ENCODE assay signal across 9 cellular contexts in the genomic region with DNA sequence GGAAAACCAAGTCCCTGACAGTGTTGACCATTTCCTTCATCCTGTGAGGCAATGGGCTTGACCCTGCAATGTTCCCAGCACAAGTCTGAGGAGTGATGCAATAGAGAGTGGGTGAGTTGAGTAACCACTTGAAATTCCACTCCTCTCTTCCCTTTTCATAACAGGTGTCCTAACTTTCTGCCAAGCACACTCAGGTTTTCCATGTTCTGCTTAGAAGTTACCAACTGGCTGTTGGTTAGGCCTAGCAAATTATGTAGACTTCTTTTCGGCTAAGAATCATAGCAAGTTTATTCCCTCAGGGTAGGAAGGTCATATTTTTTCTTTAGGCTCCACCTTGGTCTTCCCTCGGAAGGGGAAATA. TPM values are rescaled to one million over a fixed set of nuclear protein-coding genes. Genes with fewer than 3 reads are reported as not detected.
DNase-seq lines count a peak whose midpoint lies in the region; ATAC-seq, FAIRE-seq and TF ChIP-seq lines count a peak whose summit lies in the region.
"Had no signal": no experiment of that assay in that cellular context is flagged by ENCODE, and none has a peak within 500 bp of the region (broad histone marks: within the 10 kb centered on the region; RNA-seq: fewer than 3 reads in every experiment).

No MANE protein-coding gene starts in this region.

- H3K4me2 ChIP-seq in GM12878 (ENCODE audit: control insufficient read depth, insufficient read depth) = peak overlapping the region; percentile 79

- H3K4me3 Mint-ChIP-seq in stimulated activated naive CD8-positive, alpha-beta T cell treated with anti-CD3 and anti-CD28 coated beads, Interleukin-15, Interleukin-2, amounts not matched to agents 100 ng/mL and 50 ng/mL, for 24 hours = no peak overlapping the region
- H3K4me3 Mint-ChIP-seq: neural crest cell had no signal

- H3K27ac Mint-ChIP-seq in stimulated activated naive CD8-positive, alpha-beta T cell treated with anti-CD3 and anti-CD28 coated beads, Interleukin-15, Interleukin-2, amounts not matched to agents 100 ng/mL and 50 ng/mL, for 24 hours = peak overlapping the region; percentile 10

- no peak for DNase-seq in stimulated activated naive CD8-positive, alpha-beta T cell treated with anti-CD3 and anti-CD28 coated beads, Interleukin-15, Interleukin-2, amounts not matched to agents 100 U/mL and 50 U/mL, for 24 hours
- DNase-seq in GM12878 (ENCODE audit: low read depth, low spot score) (no peak), left lung (peak in 1 of 2 donors; percentile 83), DMS153 treated with DMSO at 0.1 percent for 48 hours (lab: John Stamatoyannopoulos, UW; ENCODE audit: unreplicated experiment) (no peak)
- no peak for DNase-seq in central memory CD4-positive, alpha-beta T cell
- DNase-seq in effector CD8-positive, alpha-beta T cell (lab: John Stamatoyannopoulos, UW) = no peak
- no peak for DNase-seq in activated CD4-positive, alpha-beta T cell treated with anti-CD3 and anti-CD28 coated beads for 48 hours

- intact Hi-C loops in GM12878 (cut with micrococcal nuclease; ENCODE audit: unreplicated experiment) (loop anchor here (2.0 to 5.0 kb wide), 2 partner anchors 69 to 283 kb away; no protein-coding TSS in a partner anchor), left lung (cut with DNase I) (no loop called here)

- H3K9ac ChIP-seq in GM12878 (ENCODE audit: control insufficient read depth, insufficient read depth, low read length) = peak overlapping the region; percentile 40

- H3K9me3 ChIP-seq in GM12878 (replicated peaks; ENCODE audit: control insufficient read depth, insufficient read depth, low read length) (no peaks in the 10 kb centered on the region), left lung (no peaks in the 10 kb centered on the region)

- H3K79me2 ChIP-seq in GM12878 (ENCODE audit: control insufficient read depth, insufficient read depth, low read length) = no peaks in the 10 kb centered on the region

- TSS peak; percentile 97 for BruUV-seq in GM12878 (replicated peaks; lab: Mats Ljungman, UMichigan)

- H3K9me3 Mint-ChIP-seq in stimulated activated naive CD8-positive, alpha-beta T cell treated with anti-CD3 and anti-CD28 coated beads, Interleukin-15, Interleukin-2, amounts not matched to agents 100 ng/mL and 50 ng/mL, for 24 hours = no peaks in the 10 kb centered on the region
- H3K9me3 Mint-ChIP-seq: neural crest cell had no signal

- H2AFZ ChIP-seq in GM12878 (ENCODE audit: control insufficient read depth, low read depth, low read length) = no peak overlapping the region

- H3K4me3 ChIP-seq in GM12878 (no peak overlapping the region), left lung (no peak overlapping the region)

- H3K27me3 Mint-ChIP-seq in stimulated activated naive CD8-positive, alpha-beta T cell treated with anti-CD3 and anti-CD28 coated beads, Interleukin-15, Interleukin-2, amounts not matched to agents 100 ng/mL and 50 ng/mL, for 24 hours = peaks cover 7% of the 10 kb centered on the region

- no peak for ATAC-seq in stimulated activated naive CD8-positive, alpha-beta T cell treated with anti-CD3 and anti-CD28 coated beads, Interleukin-15, Interleukin-2, amounts not matched to agents 100 U/mL and 50 U/mL, for 24 hours
- ATAC-seq in GM12878 = 0 out of 3 replicates have a peak, but pooled peaks have one; percentile 3
- ATAC-seq in left lung = peak; percentile 72

- H3K4me1 Mint-ChIP-seq in stimulated activated naive CD8-positive, alpha-beta T cell treated with anti-CD3 and anti-CD28 coated beads, Interleukin-15, Interleukin-2, amounts not matched to agents 100 ng/mL and 50 ng/mL, for 24 hours (ENCODE audit: low read depth) = peaks cover 48% of the 10 kb centered on the region

- no peak for TF ChIP-seq EP300 in GM12878 (IDR thresholded peaks at IDR 0.05; ENCODE audit: borderline replicate concordance in 1 of 2, control insufficient read depth in 1 of 2, low read depth in 2 of 2, low read length in 2 of 2)

- WGBS in GM12878 (ENCODE audit: insufficient coverage, insufficient replicate concordance, low lambda C conversion rate, missing lambda C conversion rate) = 88% methylated on average over 2 of the region's 2 CpGs

- no peaks in the 10 kb centered on the region for H3K36me3 Mint-ChIP-seq in stimulated activated naive CD8-positive, alpha-beta T cell treated with anti-CD3 and anti-CD28 coated beads, Interleukin-15, Interleukin-2, amounts not matched to agents 100 ng/mL and 50 ng/mL, for 24 hours (ENCODE audit: low read depth)

- in situ Hi-C loops in GM12878 (cut with MboI) = loop anchor here (5.0 kb wide), 1 partner anchor 68 kb away; no protein-coding TSS in a partner anchor

- no peak for TF ChIP-seq POLR2A in GM12878 (IDR thresholded peaks at IDR 0.05; ENCODE audit: low read depth, low read length)

- peak overlapping the region; percentile 70 for H3K27ac ChIP-seq in GM12878 (ENCODE audit: control insufficient read depth, insufficient read depth)
- peak overlapping the region; percentile 94 to 95 for H3K27ac ChIP-seq in left lung

- H3K4me1 ChIP-seq in GM12878 (ENCODE audit: control insufficient read depth, insufficient read depth, low read length) (peaks cover 21% of the 10 kb centered on the region), left lung (peaks cover 68 to 96% of the 10 kb centered on the region in 2 donors)

- no peak for TF ChIP-seq RAD21 in GM12878 (IDR thresholded peaks at IDR 0.05; ENCODE audit: insufficient read depth, low read depth, low read length)

- POLR2A ChIA-PET in GM12878 (lab: Charles Lee) = interaction anchor here (1.0 to 1.7 kb wide), 3 partner anchors 19 to 287 kb away, joined by 3 to 4 read pairs (median 4); a partner anchor contains a TSS

- CTCF ChIA-PET in GM12878 (lab: Yijun Ruan, JAX) = interaction anchor here (0.8 to 10.2 kb wide), 26 partner anchors 8 to 373 kb away, joined by 3 to 194 read pairs (median 4); a partner anchor contains a TSS

- no peak for FAIRE-seq in GM12878 (lab: Jason Lieb, UNC)

- TF ChIP-seq CTCF in GM12878 (IDR thresholded peaks at IDR 0.05 in 2 of 3, conservative IDR thresholded peaks at IDR 0.05 in 1 of 3; ENCODE audit: control insufficient read depth in 2 of 3, extremely low read depth in 1 of 3, insufficient read depth in 1 of 3, low read depth in 3 of 3, low read length in 3 of 3) = no peak
- no peak for TF ChIP-seq CTCF in left lung (IDR thresholded peaks at IDR 0.05)

- no peaks in the 10 kb centered on the region for H3K36me3 ChIP-seq in GM12878 (ENCODE audit: control insufficient read depth in 2 of 2, insufficient read depth in 2 of 2, low read length in 1 of 2)
- H3K36me3 ChIP-seq in left lung = no peaks in the 10 kb centered on the region

- H4K20me1 ChIP-seq in GM12878 (ENCODE audit: control insufficient read depth, insufficient read depth) = no peaks in the 10 kb centered on the region

- SMC1A ChIA-PET in GM12878 (lab: Charles Lee; ENCODE audit: uncharacterized antibody, unreplicated experiment) = interaction anchor here (0.9 to 9.8 kb wide), 13 partner anchors 8 to 392 kb away, joined by 3 to 75 read pairs (median 9); a partner anchor contains a TSS

- H3K27me3 ChIP-seq in GM12878 (replicated peaks in 1 of 2; ENCODE audit: control insufficient read depth in 2 of 2, insufficient read depth in 2 of 2, low read length in 1 of 2) = no peaks in the 10 kb centered on the region
- no peaks in the 10 kb centered on the region for H3K27me3 ChIP-seq in left lung

- RAD21 ChIA-PET in GM12878 (lab: Charles Lee; ENCODE audit: unreplicated experiment) = interaction anchor here (0.7 to 6.5 kb wide), 14 partner anchors 13 to 331 kb away, joined by 3 to 94 read pairs (median 4); no protein-coding TSS in a partner anchor

RNA-seq across cellular contexts. Expression of a gene that starts 11.5 kb away (rescaled TPM):
- not detected in 2 replicates for total RNA-seq in GM12878 (2013; cell fraction: nucleolus; rRNA removed)
- not detected in 2 replicates for total RNA-seq in GM12878 (2014; rRNA removed)
- total RNA-seq in GM12878 (2014; rRNA removed; fragmentation: Illumina TruSeq; extraction: Trizol) = 0.18 TPM in 1 of 2 replicates, not detected in the other
- total RNA-seq in GM12878 (2021) = not detected in 2 replicates
- not detected for polyA plus RNA-seq in GM12878 (2011; ENCODE audit: low read depth)
- polyA plus RNA-seq in GM12878 (2011; rRNA removed) = 0.40 and 0.42 TPM in 2 replicates
- polyA plus RNA-seq in GM12878 (2011; cell fraction: cytosol; rRNA removed) = 0.50 and 0.79 TPM in 2 replicates
- polyA plus RNA-seq in GM12878 (2011; cell fraction: nucleus; rRNA removed) = 0.67 and 0.99 TPM in 2 replicates
- polyA plus RNA-seq in GM12878 (2012) = 0.23 and 0.27 TPM in 2 replicates
- polyA plus RNA-seq in GM12878 (2014; fragmentation: Illumina TruSeq; extraction: Trizol) = not detected in 2 replicates
- not detected for polyA plus RNA-seq in GM12878 (2014; fragmentation: Nextera tagmentation; extraction: Ambion mirVana)
- polyA plus RNA-seq in GM12878 (2014; rRNA removed) = not detected in 2 replicates
- not detected for polyA plus RNA-seq in GM12878 (2016; fragmentation: Nextera tagmentation; extraction: Ambion mirVana)
- polyA minus RNA-seq in GM12878 (2011; rRNA and poly(A)+ RNA removed) = 1.2 TPM in 1 of 2 replicates, not detected in the other
- polyA minus RNA-seq in GM12878 (2011; cell fraction: cytosol; rRNA and poly(A)+ RNA removed) = not detected in 2 replicates
- 0.29 and 0.48 TPM in 2 replicates for polyA minus RNA-seq in GM12878 (2011; cell fraction: nucleus; rRNA and poly(A)+ RNA removed)
- total RNA-seq in left lung = 10 to 100 TPM in 1 of 2 donors, 1 to 10 TPM in 1; 9.2 to 10.5 TPM
- total RNA-seq: neural crest cell had no signal

RNA-seq across cellular contexts. Expression of a gene that starts 37.7 kb away (rescaled TPM):
- not detected in 2 replicates for total RNA-seq in GM12878 (2013; cell fraction: nucleolus; rRNA removed)
- total RNA-seq in GM12878 (2014; rRNA removed) (not detected in 2 replicates), GM12878 (2014; rRNA removed; fragmentation: Illumina TruSeq; extraction: Trizol) (not detected in 2 replicates), GM12878 (2021) (4.9 and 5.3 TPM in 2 replicates), left lung (over 10,000 TPM; 11,570 to 18,328 TPM)
- 0.07 TPM for polyA plus RNA-seq in GM12878 (2011; ENCODE audit: low read depth)
- polyA plus RNA-seq in GM12878 (2011; rRNA removed) (not detected in 2 replicates), GM12878 (2014; fragmentation: Illumina TruSeq; extraction: Trizol) (not detected in 2 replicates), GM12878 (2014; fragmentation: Nextera tagmentation; extraction: Ambion mirVana) (under 1 TPM in 1 of 2 experiments, not detected in 1; 0.02 TPM), GM12878 (2014; rRNA removed) (not detected in 2 replicates), GM12878 (2016; fragmentation: Nextera tagmentation; extraction: Ambion mirVana) (not detected)
- polyA plus RNA-seq in GM12878 (2011; cell fraction: cytosol; rRNA removed) = not detected in 2 replicates
- not detected in 2 replicates for polyA plus RNA-seq in GM12878 (2011; cell fraction: nucleus; rRNA removed)
- polyA plus RNA-seq in GM12878 (2012) = 0.18 TPM in 1 of 2 replicates, not detected in the other
- not detected in 2 replicates for polyA minus RNA-seq in GM12878 (2011; rRNA and poly(A)+ RNA removed)
- polyA minus RNA-seq in GM12878 (2011; cell fraction: cytosol; rRNA and poly(A)+ RNA removed) = not detected in 2 replicates
- not detected in 2 replicates for polyA minus RNA-seq in GM12878 (2011; cell fraction: nucleus; rRNA and poly(A)+ RNA removed)
- total RNA-seq: neural crest cell had no signal

RNA-seq across cellular contexts. Expression of a gene that starts 48.1 kb away (rescaled TPM):
- total RNA-seq in GM12878 (2013; cell fraction: nucleolus; rRNA removed) = 0.56 and 1.6 TPM in 2 replicates
- total RNA-seq in GM12878 (2014; rRNA removed) = not detected in 2 replicates
- total RNA-seq in GM12878 (2014; rRNA removed; fragmentation: Illumina TruSeq; extraction: Trizol) = 0.09 TPM in 1 of 2 replicates, not detected in the other
- 0.21 TPM in 1 of 2 replicates, not detected in the other for total RNA-seq in GM12878 (2021)
- not detected for polyA plus RNA-seq in GM12878 (2011; ENCODE audit: low read depth)
- 0.39 and 0.60 TPM in 2 replicates for polyA plus RNA-seq in GM12878 (2011; rRNA removed)
- 0.72 and 1.0 TPM in 2 replicates for polyA plus RNA-seq in GM12878 (2011; cell fraction: cytosol; rRNA removed)
- polyA plus RNA-seq in GM12878 (2011; cell fraction: nucleus; rRNA removed) = 1.6 and 1.7 TPM in 2 replicates
- 0.07 TPM in 1 of 2 replicates, not detected in the other for polyA plus RNA-seq in GM12878 (2012)
- not detected in 2 replicates for polyA plus RNA-seq in GM12878 (2014; fragmentation: Illumina TruSeq; extraction: Trizol)
- under 1 TPM in 1 of 2 experiments, not detected in 1; 0.03 TPM for polyA plus RNA-seq in GM12878 (2014; fragmentation: Nextera tagmentation; extraction: Ambion mirVana)
- polyA plus RNA-seq in GM12878 (2014; rRNA removed) = not detected in 2 replicates
- not detected for polyA plus RNA-seq in GM12878 (2016; fragmentation: Nextera tagmentation; extraction: Ambion mirVana)
- polyA minus RNA-seq in GM12878 (2011; rRNA and poly(A)+ RNA removed) = 1.0 and 1.4 TPM in 2 replicates
- polyA minus RNA-seq in GM12878 (2011; cell fraction: cytosol; rRNA and poly(A)+ RNA removed) = 0.31 and 1.2 TPM in 2 replicates
- polyA minus RNA-seq in GM12878 (2011; cell fraction: nucleus; rRNA and poly(A)+ RNA removed) = 0.48 and 0.86 TPM in 2 replicates
- 10 to 100 TPM; 24.7 to 27.1 TPM for total RNA-seq in left lung

Comparison
In these comparisons a context has a peak if more than half of its experiments do, and no peak if none do; other contexts are left out.
1. RNA of a gene that starts 11.5 kb away (total RNA-seq): 9.2 to 10.5 TPM in left lung; 0.18 TPM in GM12878; every median in the first group is over 4 times any median in the second.
2. RNA of a gene that starts 37.7 kb away (total RNA-seq): 11,570 to 18,328 TPM in left lung; 4.9 to 5.3 TPM in GM12878; every median in the first group is over 1,000 times any median in the second.
3. RNA of a gene that starts 48.1 kb away (total RNA-seq): 24.7 to 27.1 TPM in left lung; 0.09 to 1.6 TPM in GM12878; every median in the first group is over 4 times any median in the second.